1 cellular context compared by ENCODE assay signal in the genomic region with DNA sequence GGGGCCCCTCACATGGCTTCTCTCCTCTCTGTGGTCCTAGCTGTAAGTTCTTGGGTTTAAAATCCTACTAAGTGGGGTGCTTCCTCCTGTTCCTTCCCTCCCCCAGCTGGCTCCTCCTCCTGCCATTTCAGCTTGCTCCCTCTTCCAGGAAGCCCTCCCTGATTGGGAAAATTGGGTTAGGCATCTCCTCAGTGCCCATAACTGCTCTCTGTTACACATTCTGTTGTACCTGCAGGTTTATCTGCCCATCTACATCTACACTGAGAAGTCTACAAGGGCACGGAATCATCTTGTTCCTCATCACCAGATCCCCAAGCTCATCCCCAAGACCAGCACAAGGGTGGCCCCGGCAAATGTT.
TF ChIP-seq lines count a peak whose summit lies in the region.

No MANE protein-coding gene starts in this region.

TF ChIP-seq in IMR-90, 13 proteins besides CTCF, POLR2A, EP300 and RAD21:
- TF ChIP-seq FOS (IDR thresholded peaks at IDR 0.05; ENCODE audit: low read depth, low read length) = no peak
- TF ChIP-seq RCOR1 (IDR thresholded peaks at IDR 0.05; ENCODE audit: insufficient replicate concordance, low read length) = no peak
- TF ChIP-seq BHLHE40 (IDR thresholded peaks at IDR 0.05; ENCODE audit: low read depth, low read length) = no peak
- TF ChIP-seq CEBPB (IDR thresholded peaks at IDR 0.05; ENCODE audit: low read depth, low read length) = no peak
- no peak for TF ChIP-seq SMC3 (IDR thresholded peaks at IDR 0.05; ENCODE audit: low read depth, low read length)
- TF ChIP-seq NFE2L2 (IDR thresholded peaks at IDR 0.05; ENCODE audit: low read depth, low read length) = no peak
- TF ChIP-seq, protein P1, sequence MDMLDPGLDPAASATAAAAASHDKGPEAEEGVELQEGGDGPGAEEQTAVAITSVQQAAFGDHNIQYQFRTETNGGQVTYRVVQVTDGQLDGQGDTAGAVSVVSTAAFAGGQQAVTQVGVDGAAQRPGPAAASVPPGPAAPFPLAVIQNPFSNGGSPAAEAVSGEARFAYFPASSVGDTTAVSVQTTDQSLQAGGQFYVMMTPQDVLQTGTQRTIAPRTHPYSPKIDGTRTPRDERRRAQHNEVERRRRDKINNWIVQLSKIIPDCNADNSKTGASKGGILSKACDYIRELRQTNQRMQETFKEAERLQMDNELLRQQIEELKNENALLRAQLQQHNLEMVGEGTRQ (IDR thresholded peaks at IDR 0.05; ENCODE audit: low read depth, low read length) = no peak
- TF ChIP-seq, protein P2, sequence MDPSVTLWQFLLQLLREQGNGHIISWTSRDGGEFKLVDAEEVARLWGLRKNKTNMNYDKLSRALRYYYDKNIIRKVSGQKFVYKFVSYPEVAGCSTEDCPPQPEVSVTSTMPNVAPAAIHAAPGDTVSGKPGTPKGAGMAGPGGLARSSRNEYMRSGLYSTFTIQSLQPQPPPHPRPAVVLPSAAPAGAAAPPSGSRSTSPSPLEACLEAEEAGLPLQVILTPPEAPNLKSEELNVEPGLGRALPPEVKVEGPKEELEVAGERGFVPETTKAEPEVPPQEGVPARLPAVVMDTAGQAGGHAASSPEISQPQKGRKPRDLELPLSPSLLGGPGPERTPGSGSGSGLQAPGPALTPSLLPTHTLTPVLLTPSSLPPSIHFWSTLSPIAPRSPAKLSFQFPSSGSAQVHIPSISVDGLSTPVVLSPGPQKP (IDR thresholded peaks at IDR 0.05; ENCODE audit: borderline replicate concordance, low read depth, low read length) = no peak
- TF ChIP-seq MAFK (IDR thresholded peaks at IDR 0.05; ENCODE audit: low read depth, low read length) = no peak
- no peak for TF ChIP-seq CHD1 (IDR thresholded peaks at IDR 0.05; ENCODE audit: low read depth, low read length)
- no peak for TF ChIP-seq MXI1 (IDR thresholded peaks at IDR 0.05; ENCODE audit: borderline replicate concordance, low read depth, low read length)
